In genomic region chr14:64541261-64541970, GRCh38 we compare ENCODE assay signal across 9 cellular contexts. TPM values are rescaled to one million over a fixed set of nuclear protein-coding genes. Genes with fewer than 3 reads are reported as not detected.
DNase-seq lines count a peak whose midpoint lies in the region; ATAC-seq, FAIRE-seq and TF ChIP-seq lines count a peak whose summit lies in the region.
"Had no signal": no experiment of that assay in that cellular context is flagged by ENCODE, and none has a peak within 500 bp of the region (broad histone marks: within the 10 kb centered on the region; RNA-seq: fewer than 3 reads in every experiment).

No MANE protein-coding gene starts in this region.

- TF ChIP-seq CTCF in GM12878 (IDR thresholded peaks at IDR 0.05 in 2 of 3, conservative IDR thresholded peaks at IDR 0.05 in 1 of 3; ENCODE audit: control insufficient read depth in 2 of 3, extremely low read depth in 1 of 3, insufficient read depth in 1 of 3, low read depth in 3 of 3, low read length in 3 of 3), result no peak
- TF ChIP-seq CTCF in lower lobe of right lung (IDR thresholded peaks at IDR 0.05), result no peak
- no peak for TF ChIP-seq CTCF in vagina (IDR thresholded peaks at IDR 0.05)

- no peaks in the 10 kb centered on the region for H3K79me2 ChIP-seq in GM12878 (ENCODE audit: control insufficient read depth, insufficient read depth, low read length)

- H3K27me3 ChIP-seq in GM12878 (replicated peaks in 1 of 2; ENCODE audit: control insufficient read depth in 2 of 2, insufficient read depth in 2 of 2, low read length in 1 of 2), result peaks cover 6 to 9% of the 10 kb centered on the region in 2 experiments
- H3K27me3 ChIP-seq in lower lobe of right lung (ENCODE audit: low read depth), result peaks cover 10% of the 10 kb centered on the region
- no peaks in the 10 kb centered on the region for H3K27me3 ChIP-seq in vagina

- H2AFZ ChIP-seq in GM12878 (ENCODE audit: control insufficient read depth, low read depth, low read length), result no peak overlapping the region

- peaks cover 15% of the 10 kb centered on the region; the same call in 2 of the 3 replicates for H3K9me3 ChIP-seq in GM12878 (replicated peaks; ENCODE audit: control insufficient read depth, insufficient read depth, low read length)
- H3K9me3 ChIP-seq in lower lobe of right lung, result peaks cover 7% of the 10 kb centered on the region
- H3K9me3 ChIP-seq in vagina, result no peaks in the 10 kb centered on the region

- no peak for TF ChIP-seq RAD21 in GM12878 (IDR thresholded peaks at IDR 0.05; ENCODE audit: insufficient read depth, low read depth, low read length)

- no peak for ATAC-seq in GM12878
- ATAC-seq in lower lobe of right lung, result no peak
- ATAC-seq in GM19035 (IDR thresholded peaks at IDR 0.05; ENCODE audit: unreplicated experiment), result no peak

- SMC1A ChIA-PET in GM12878 (lab: Charles Lee; ENCODE audit: uncharacterized antibody, unreplicated experiment), result no interaction called here

- no peaks in the 10 kb centered on the region for H4K20me1 ChIP-seq in GM12878 (ENCODE audit: control insufficient read depth, insufficient read depth)

- H3K4me3 ChIP-seq in GM12878 (no peak overlapping the region), lower lobe of right lung (peak overlapping the region; percentile 78), vagina (peak overlapping the region; percentile 50 to 56)
- H3K4me3 ChIP-seq: cardiac muscle cell had no signal

- WGBS in GM12878 (ENCODE audit: insufficient coverage, insufficient replicate concordance, low lambda C conversion rate, missing lambda C conversion rate), result 93% methylated on average over 73 of the region's 73 CpGs

- RAD21 ChIA-PET in GM12878 (lab: Charles Lee; ENCODE audit: unreplicated experiment), result no interaction called here

- H3K9ac ChIP-seq in GM12878 (ENCODE audit: control insufficient read depth, insufficient read depth, low read length), result no peak overlapping the region

- intact Hi-C loops in GM12878 (cut with micrococcal nuclease; ENCODE audit: unreplicated experiment), result loop anchor here (2.0 to 5.0 kb wide), 3 partner anchors 37 to 221 kb away; partner anchors contain the start of gene ZBTB1
- intact Hi-C loops in lower lobe of right lung (cut with DNase I), result no loop called here
- intact Hi-C loops in vagina (cut with DNase I), result no loop called here

- CTCF ChIA-PET in GM12878 (lab: Yijun Ruan, JAX), result no interaction called here

- no peak for FAIRE-seq in GM12878 (lab: Jason Lieb, UNC)

- H3K4me1 ChIP-seq in GM12878 (ENCODE audit: control insufficient read depth, insufficient read depth, low read length) (peaks cover 4% of the 10 kb centered on the region; the same call in 1 of the 2 replicates), lower lobe of right lung (peaks cover 4% of the 10 kb centered on the region), vagina (peaks cover 19% of the 10 kb centered on the region)

- peak; percentile 11 for DNase-seq in stimulated activated CD4-positive, alpha-beta T cell treated with anti-CD3 and anti-CD28 coated beads, Interleukin-4, amount 100 ng/mL, for 1 hour
- no peak for DNase-seq in stimulated activated CD4-positive, alpha-beta T cell treated with anti-CD3 and anti-CD28 coated beads, Interleukin-4, amount 100 ng/mL, for 24 hours
- DNase-seq in GM12878 (ENCODE audit: low read depth, low spot score) (no peak), lower lobe of right lung (peak; percentile 58), vagina (ENCODE audit: extremely low spot score in 2 of 2) (no peak), COLO829 (ENCODE audit: low spot score) (no peak), dermis blood vessel endothelial cell (no peak)

- no peak for TF ChIP-seq EP300 in GM12878 (IDR thresholded peaks at IDR 0.05; ENCODE audit: borderline replicate concordance in 1 of 2, control insufficient read depth in 1 of 2, low read depth in 2 of 2, low read length in 2 of 2)

- POLR2A ChIA-PET in GM12878 (lab: Charles Lee), result no interaction called here

- H3K36me3 ChIP-seq in GM12878 (ENCODE audit: control insufficient read depth in 2 of 2, insufficient read depth in 2 of 2, low read length in 1 of 2) (no peaks in the 10 kb centered on the region), lower lobe of right lung (no peaks in the 10 kb centered on the region), vagina (no peaks in the 10 kb centered on the region)
- H3K36me3 ChIP-seq: cardiac muscle cell had no signal

- no peak for TF ChIP-seq POLR2A in GM12878 (IDR thresholded peaks at IDR 0.05; ENCODE audit: low read depth, low read length)
- TF ChIP-seq POLR2A in vagina (IDR thresholded peaks at IDR 0.05), result no peak

- BruUV-seq in GM12878 (replicated peaks; lab: Mats Ljungman, UMichigan), result no TSS peak

- no peak overlapping the region for H3K27ac ChIP-seq in GM12878 (ENCODE audit: control insufficient read depth, insufficient read depth)
- H3K27ac ChIP-seq in lower lobe of right lung, result no peak overlapping the region
- no peak overlapping the region for H3K27ac ChIP-seq in vagina
- H3K27ac ChIP-seq: cardiac muscle cell had no signal

- peak overlapping the region; percentile 26; the same call in 1 of the 2 replicates for H3K4me2 ChIP-seq in GM12878 (ENCODE audit: control insufficient read depth, insufficient read depth)

- in situ Hi-C loops in GM12878 (cut with MboI), result no loop called here

RNA-seq across cellular contexts. Expression of gene HSPA2, which starts 0.9 kb away (rescaled TPM):
- total RNA-seq in GM12878 (2013; cell fraction: nucleolus; rRNA removed), result 2.1 and 2.2 TPM in 2 replicates
- total RNA-seq in GM12878 (2014; rRNA removed) (0.87 and 0.96 TPM in 2 replicates), GM12878 (2014; rRNA removed; fragmentation: Illumina TruSeq; extraction: Trizol) (0.37 and 0.54 TPM in 2 replicates), GM12878 (2021) (1.1 and 1.4 TPM in 2 replicates), lower lobe of right lung (11.4 TPM), vagina (47.4 TPM), dermis blood vessel endothelial cell (5.4 and 7.0 TPM in 2 replicates)
- polyA plus RNA-seq in GM12878 (2011; ENCODE audit: low read depth), result not detected
- polyA plus RNA-seq in GM12878 (2011; rRNA removed) (0.26 TPM in 2 replicates), GM12878 (2014; fragmentation: Illumina TruSeq; extraction: Trizol) (0.25 and 0.28 TPM in 2 replicates), GM12878 (2014; fragmentation: Nextera tagmentation; extraction: Ambion mirVana) (under 1 TPM; 0.02 to 0.03 TPM), GM12878 (2014; rRNA removed) (0.65 and 0.77 TPM in 2 replicates), GM12878 (2016; fragmentation: Nextera tagmentation; extraction: Ambion mirVana) (1 to 10 TPM; 1.0 to 1.2 TPM)
- 0.31 and 0.52 TPM in 2 replicates for polyA plus RNA-seq in GM12878 (2011; cell fraction: cytosol; rRNA removed)
- polyA plus RNA-seq in GM12878 (2011; cell fraction: nucleus; rRNA removed), result 0.58 and 0.70 TPM in 2 replicates
- polyA plus RNA-seq in GM12878 (2012), result 0.57 and 0.76 TPM in 2 replicates
- 0.88 TPM in 2 replicates for polyA minus RNA-seq in GM12878 (2011; rRNA and poly(A)+ RNA removed)
- not detected in 2 replicates for polyA minus RNA-seq in GM12878 (2011; cell fraction: cytosol; rRNA and poly(A)+ RNA removed)
- polyA minus RNA-seq in GM12878 (2011; cell fraction: nucleus; rRNA and poly(A)+ RNA removed), result 1.7 and 2.5 TPM in 2 replicates

RNA-seq across cellular contexts. Expression of gene PPP1R36, which starts 8.3 kb away (rescaled TPM):
- total RNA-seq in GM12878 (2013; cell fraction: nucleolus; rRNA removed), result not detected in 2 replicates
- total RNA-seq in GM12878 (2014; rRNA removed) (not detected in 2 replicates), GM12878 (2014; rRNA removed; fragmentation: Illumina TruSeq; extraction: Trizol) (0.13 TPM in 1 of 2 replicates, not detected in the other), GM12878 (2021) (not detected in 2 replicates), lower lobe of right lung (0.97 TPM), vagina (not detected), dermis blood vessel endothelial cell (0.68 and 1.3 TPM in 2 replicates)
- not detected for polyA plus RNA-seq in GM12878 (2011; ENCODE audit: low read depth)
- polyA plus RNA-seq in GM12878 (2011; rRNA removed) (0.12 and 0.14 TPM in 2 replicates), GM12878 (2014; fragmentation: Illumina TruSeq; extraction: Trizol) (not detected in 2 replicates), GM12878 (2014; fragmentation: Nextera tagmentation; extraction: Ambion mirVana) (not detected), GM12878 (2014; rRNA removed) (not detected in 2 replicates), GM12878 (2016; fragmentation: Nextera tagmentation; extraction: Ambion mirVana) (not detected)
- 0.05 TPM in 1 of 2 replicates, not detected in the other for polyA plus RNA-seq in GM12878 (2011; cell fraction: cytosol; rRNA removed)
- not detected in 2 replicates for polyA plus RNA-seq in GM12878 (2011; cell fraction: nucleus; rRNA removed)
- 0.13 TPM in 1 of 2 replicates, not detected in the other for polyA plus RNA-seq in GM12878 (2012)
- polyA minus RNA-seq in GM12878 (2011; rRNA and poly(A)+ RNA removed), result not detected in 2 replicates
- not detected in 2 replicates for polyA minus RNA-seq in GM12878 (2011; cell fraction: cytosol; rRNA and poly(A)+ RNA removed)
- not detected in 2 replicates for polyA minus RNA-seq in GM12878 (2011; cell fraction: nucleus; rRNA and poly(A)+ RNA removed)
- total RNA-seq: cardiac muscle cell had no signal

RNA-seq across cellular contexts. Expression of gene ZBTB1, which starts 36.8 kb away (rescaled TPM):
- 147 and 173 TPM in 2 replicates for total RNA-seq in GM12878 (2013; cell fraction: nucleolus; rRNA removed)
- total RNA-seq in GM12878 (2014; rRNA removed) (29.1 and 34.2 TPM in 2 replicates), GM12878 (2014; rRNA removed; fragmentation: Illumina TruSeq; extraction: Trizol) (53.8 and 53.9 TPM in 2 replicates), GM12878 (2021) (49.1 and 49.3 TPM in 2 replicates), lower lobe of right lung (46.1 TPM), vagina (48.9 TPM), dermis blood vessel endothelial cell (52.8 and 61.3 TPM in 2 replicates)
- polyA plus RNA-seq in GM12878 (2011; ENCODE audit: low read depth), result 32.0 TPM
- polyA plus RNA-seq in GM12878 (2011; rRNA removed) (127 and 195 TPM in 2 replicates), GM12878 (2014; fragmentation: Illumina TruSeq; extraction: Trizol) (58.9 and 83.2 TPM in 2 replicates), GM12878 (2014; fragmentation: Nextera tagmentation; extraction: Ambion mirVana) (10 to 100 TPM; 12.3 to 18.0 TPM), GM12878 (2014; rRNA removed) (35.5 and 42.6 TPM in 2 replicates), GM12878 (2016; fragmentation: Nextera tagmentation; extraction: Ambion mirVana) (10 to 100 TPM; 36.2 to 37.5 TPM)
- polyA plus RNA-seq in GM12878 (2011; cell fraction: cytosol; rRNA removed), result 47.0 and 69.2 TPM in 2 replicates
- polyA plus RNA-seq in GM12878 (2011; cell fraction: nucleus; rRNA removed), result 97.0 and 105 TPM in 2 replicates
- 47.7 and 64.3 TPM in 2 replicates for polyA plus RNA-seq in GM12878 (2012)
- polyA minus RNA-seq in GM12878 (2011; rRNA and poly(A)+ RNA removed), result 78.9 and 97.3 TPM in 2 replicates
- 29.5 and 39.5 TPM in 2 replicates for polyA minus RNA-seq in GM12878 (2011; cell fraction: cytosol; rRNA and poly(A)+ RNA removed)
- 23.2 and 32.1 TPM in 2 replicates for polyA minus RNA-seq in GM12878 (2011; cell fraction: nucleus; rRNA and poly(A)+ RNA removed)

RNA-seq across cellular contexts. Expression of gene ZBTB25, which starts 37.8 kb away (rescaled TPM):
- 108 and 113 TPM in 2 replicates for total RNA-seq in GM12878 (2013; cell fraction: nucleolus; rRNA removed)
- 8.8 and 11.2 TPM in 2 replicates for total RNA-seq in GM12878 (2014; rRNA removed)
- total RNA-seq in GM12878 (2014; rRNA removed; fragmentation: Illumina TruSeq; extraction: Trizol), result 9.6 and 10.0 TPM in 2 replicates
- 10.9 and 12.5 TPM in 2 replicates for total RNA-seq in GM12878 (2021)
- polyA plus RNA-seq in GM12878 (2011; ENCODE audit: low read depth), result 10.1 TPM
- polyA plus RNA-seq in GM12878 (2011; rRNA removed), result 33.9 and 34.0 TPM in 2 replicates
- 19.6 and 27.1 TPM in 2 replicates for polyA plus RNA-seq in GM12878 (2011; cell fraction: cytosol; rRNA removed)
- polyA plus RNA-seq in GM12878 (2011; cell fraction: nucleus; rRNA removed), result 23.6 and 39.4 TPM in 2 replicates
- 13.1 and 19.6 TPM in 2 replicates for polyA plus RNA-seq in GM12878 (2012)
- 9.8 and 10.7 TPM in 2 replicates for polyA plus RNA-seq in GM12878 (2014; fragmentation: Illumina TruSeq; extraction: Trizol)
- 1 to 10 TPM; 4.1 to 5.6 TPM for polyA plus RNA-seq in GM12878 (2014; fragmentation: Nextera tagmentation; extraction: Ambion mirVana)
- 7.0 and 7.8 TPM in 2 replicates for polyA plus RNA-seq in GM12878 (2014; rRNA removed)
- 10 to 100 TPM; 11.2 to 13.9 TPM for polyA plus RNA-seq in GM12878 (2016; fragmentation: Nextera tagmentation; extraction: Ambion mirVana)
- 41.5 and 49.3 TPM in 2 replicates for polyA minus RNA-seq in GM12878 (2011; rRNA and poly(A)+ RNA removed)
- 16.2 and 16.7 TPM in 2 replicates for polyA minus RNA-seq in GM12878 (2011; cell fraction: cytosol; rRNA and poly(A)+ RNA removed)
- polyA minus RNA-seq in GM12878 (2011; cell fraction: nucleus; rRNA and poly(A)+ RNA removed), result 29.1 and 33.5 TPM in 2 replicates
- 14.9 TPM for total RNA-seq in lower lobe of right lung
- total RNA-seq in vagina, result 11.3 TPM
- total RNA-seq in dermis blood vessel endothelial cell, result 3.4 and 4.1 TPM in 2 replicates

Comparison
In these comparisons a context has a peak if more than half of its experiments do, and no peak if none do; other contexts are left out.
1. DNase-seq: peak in stimulated activated CD4-positive, alpha-beta T cell treated with anti-CD3 and anti-CD28 coated beads, Interleukin-4, amount 100 ng/mL, for 1 hour (single experiment) and lower lobe of right lung (single experiment); none in stimulated activated CD4-positive, alpha-beta T cell treated with anti-CD3 and anti-CD28 coated beads, Interleukin-4, amount 100 ng/mL, for 24 hours (single experiment), GM12878 (single experiment), vagina (0 of 2), COLO829 (single experiment) and dermis blood vessel endothelial cell (single experiment).